8 cellular contexts compared by ENCODE assay signal in genomic region chr22:46087816-46088277, GRCh38.
DNase-seq lines count a peak whose midpoint lies in the region; ATAC-seq, FAIRE-seq and TF ChIP-seq lines count a peak whose summit lies in the region.

No MANE protein-coding gene starts in this region.

- H3K9me3 ChIP-seq in heart left ventricle: no peaks in the 10 kb centered on the region
- H3K9me3 ChIP-seq in sigmoid colon: no peaks in the 10 kb centered on the region

- no peak overlapping the region for H3K4me3 Mint-ChIP-seq in WTC11
- H3K4me3 Mint-ChIP-seq in activated T-helper 17 cell treated with anti-CD3 and anti-CD28 coated beads, Interleukin-2, amount 50 U/mL, for 72 hours: no peak overlapping the region

- H3K27ac ChIP-seq in heart left ventricle: peak overlapping the region; percentile 83 to 100 (median 98)
- peak overlapping the region; percentile 96 to 99 (median 98) for H3K27ac ChIP-seq in sigmoid colon

- CTCF ChIA-PET in WTC11 (lab: Charles Lee): interaction anchor here (2.2 to 2.8 kb wide), 2 partner anchors 29 to 82 kb away, joined by 8 to 13 read pairs; no protein-coding TSS in a partner anchor

- WGBS in heart left ventricle, 4 donors: 7 to 21% (median 15%) methylated on average over 12 to 22 of the region's 22 CpGs
- WGBS in sigmoid colon, 2 donors: 50 to 62% methylated on average over 22 of the region's 22 CpGs

- TF ChIP-seq EP300 in sigmoid colon (IDR thresholded peaks at IDR 0.05): peak in 1 of 4 donors; percentile 11

- FAIRE-seq in H54 (lab: Jason Lieb, UNC): no peak

- no peak for DNase-seq in H54 (ENCODE audit: insufficient read length, low spot score)
- DNase-seq in WTC11 (ENCODE audit: low spot score): peak; percentile 44
- peak; percentile 91 to 94 (median 94) for DNase-seq in heart left ventricle
- DNase-seq in sigmoid colon: peak; percentile 98

- TF ChIP-seq POLR2A in H54 (IDR thresholded peaks at IDR 0.05; ENCODE audit: low read depth, low read length): peak; percentile 38
- peak in 1 of 2 donors; percentile 37 for TF ChIP-seq POLR2A in heart left ventricle (IDR thresholded peaks at IDR 0.05)
- peak in 1 of 2 donors; percentile 4 for TF ChIP-seq POLR2A in sigmoid colon (IDR thresholded peaks at IDR 0.05)

- intact Hi-C loops in heart left ventricle (cut with DNase I): loop anchor here in 1 of 10 donors (2.0 kb wide), 1 partner anchor 19 kb away; no protein-coding TSS in a partner anchor
- intact Hi-C loops in sigmoid colon (cut with DNase I): loop anchor here (2.0 kb wide), 1 partner anchor 25 kb away; no protein-coding TSS in a partner anchor

- no peaks in the 10 kb centered on the region for H3K27me3 Mint-ChIP-seq in WTC11 (ENCODE audit: low read depth)
- no peaks in the 10 kb centered on the region for H3K27me3 Mint-ChIP-seq in activated T-helper 17 cell treated with anti-CD3 and anti-CD28 coated beads, Interleukin-2, amount 50 U/mL, for 72 hours

- H3K4me1 Mint-ChIP-seq in WTC11: no peaks in the 10 kb centered on the region
- no peaks in the 10 kb centered on the region for H3K4me1 Mint-ChIP-seq in activated T-helper 17 cell treated with anti-CD3 and anti-CD28 coated beads, Interleukin-2, amount 50 U/mL, for 72 hours

- TF ChIP-seq CTCF in WTC11 (IDR thresholded peaks at IDR 0.05) (no peak), heart left ventricle (IDR thresholded peaks at IDR 0.05) (no peak), sigmoid colon (IDR thresholded peaks at IDR 0.05) (no peak)

- peaks cover 61 to 100% (median 97%) of the 10 kb centered on the region in 12 donors for H3K4me1 ChIP-seq in heart left ventricle
- H3K4me1 ChIP-seq in sigmoid colon: peaks cover 0 to 100% (median 100%) of the 10 kb centered on the region in 4 donors

- POLR2A ChIA-PET in WTC11 (lab: Charles Lee): no interaction called here

- no peak overlapping the region for H3K27ac Mint-ChIP-seq in WTC11
- H3K27ac Mint-ChIP-seq in activated T-helper 17 cell treated with anti-CD3 and anti-CD28 coated beads, Interleukin-2, amount 50 U/mL, for 72 hours: no peak overlapping the region

- H3K4me3 ChIP-seq in heart left ventricle: peak overlapping the region in 9 of 12 donors; percentile 17 to 97 (median 40)
- H3K4me3 ChIP-seq in sigmoid colon: peak overlapping the region in 3 of 4 donors; percentile 20 to 33 (median 32)

- no peaks in the 10 kb centered on the region for H3K9me3 Mint-ChIP-seq in WTC11
- no peaks in the 10 kb centered on the region for H3K9me3 Mint-ChIP-seq in activated T-helper 17 cell treated with anti-CD3 and anti-CD28 coated beads, Interleukin-2, amount 50 U/mL, for 72 hours

- H3K36me3 ChIP-seq in heart left ventricle (peaks cover 0 to 74% (median 49%) of the 10 kb centered on the region in 9 donors), sigmoid colon (peaks cover 0 to 17% (median 0%) of the 10 kb centered on the region in 4 donors)

- no peak for ATAC-seq in WTC11
- ATAC-seq in heart left ventricle: peak; percentile 66 to 80 (median 78)
- ATAC-seq in activated T-helper 17 cell treated with anti-CD3 and anti-CD28 coated beads, Interleukin-2, amount 50 U/mL, for 72 hours (replicated peaks): no peak
- ATAC-seq in HG02588 (IDR thresholded peaks at IDR 0.05; ENCODE audit: unreplicated experiment): no peak
- ATAC-seq in GM21381 (IDR thresholded peaks at IDR 0.05; ENCODE audit: unreplicated experiment): no peak
- ATAC-seq in HG03280 (IDR thresholded peaks at IDR 0.05; ENCODE audit: unreplicated experiment): no peak

- H3K27me3 ChIP-seq in heart left ventricle: no peaks in the 10 kb centered on the region
- H3K27me3 ChIP-seq in sigmoid colon: no peaks in the 10 kb centered on the region

- no peaks in the 10 kb centered on the region for H3K36me3 Mint-ChIP-seq in WTC11
- no peaks in the 10 kb centered on the region for H3K36me3 Mint-ChIP-seq in activated T-helper 17 cell treated with anti-CD3 and anti-CD28 coated beads, Interleukin-2, amount 50 U/mL, for 72 hours (ENCODE audit: low read depth)

TF ChIP-seq in WTC11, 78 proteins besides CTCF, POLR2A, EP300 and RAD21:
- TF ChIP-seq PRDM15 (CRISPR knock-in tag; IDR thresholded peaks at IDR 0.05): no peak
- no peak for TF ChIP-seq TP53 (CRISPR knock-in tag; IDR thresholded peaks at IDR 0.05)
- no peak for TF ChIP-seq MAX (CRISPR knock-in tag; IDR thresholded peaks at IDR 0.05)
- no peak for TF ChIP-seq CDX4 (CRISPR knock-in tag; IDR thresholded peaks at IDR 0.05; ENCODE audit: borderline replicate concordance)

Comparison
In these comparisons a context has a peak if more than half of its experiments do, and no peak if none do; other contexts are left out.
1. ATAC-seq: peak in heart left ventricle (4 of 4); none in WTC11 (single experiment), activated T-helper 17 cell treated with anti-CD3 and anti-CD28 coated beads, Interleukin-2, amount 50 U/mL, for 72 hours (single experiment), HG02588 (single experiment), GM21381 (single experiment) and HG03280 (single experiment).